1 cellular context compared by ENCODE assay signal in the genomic region with DNA sequence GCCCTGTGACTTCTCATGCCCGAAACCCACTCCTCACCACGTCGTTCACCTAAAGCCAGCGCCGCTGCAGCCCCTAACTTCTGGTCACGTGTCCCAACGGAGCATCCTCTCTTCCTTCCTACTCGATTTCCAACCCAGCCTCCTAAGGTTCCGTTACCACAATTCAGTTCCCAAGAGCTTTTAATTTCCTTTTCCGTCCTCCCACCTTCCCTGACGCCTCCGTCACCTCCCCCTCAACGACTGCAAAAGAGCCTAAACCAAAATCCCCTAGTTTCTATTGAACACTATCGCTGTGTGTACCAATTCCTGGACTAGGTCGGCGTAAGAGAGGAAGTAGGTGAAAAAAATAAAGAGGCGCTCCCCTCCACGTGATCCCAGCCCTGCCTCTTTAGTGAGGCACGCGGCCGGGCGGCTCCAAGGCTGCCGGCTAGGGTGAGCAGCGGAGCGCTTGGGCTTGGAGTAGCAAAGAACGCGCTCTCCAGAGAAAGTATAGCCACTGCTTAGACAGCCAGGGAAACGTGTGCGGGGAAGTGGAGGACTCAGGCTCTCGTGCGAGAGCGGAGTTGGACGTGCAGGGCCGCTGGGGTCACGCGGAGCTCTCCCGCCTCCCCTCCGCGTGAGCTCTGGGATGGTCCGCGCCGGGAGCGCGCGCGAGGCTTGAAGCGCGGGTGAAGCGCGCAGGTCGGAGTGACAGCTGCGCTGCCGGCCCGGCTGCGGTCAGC.
TF ChIP-seq lines count a peak whose summit lies in the region.

CENPP (plus strand) TSS at position 685 of the 722 bp plus-strand sequence.
NOL8 (minus strand) TSS at position 82 of the 722 bp plus-strand sequence. CDS start 1,189 bp downstream, outside the sequence.

TF ChIP-seq in HCT116, 20 proteins besides CTCF, POLR2A, EP300 and RAD21 (continued from another document):
- TF ChIP-seq ZBTB33 (IDR thresholded peaks at IDR 0.05; ENCODE audit: extremely low read depth, insufficient replicate concordance, low read length): peak; percentile 47
- TF ChIP-seq YY1 (IDR thresholded peaks at IDR 0.05; ENCODE audit: extremely low read depth, insufficient replicate concordance, low read depth, low read length): peak; percentile 59
- TF ChIP-seq REST (IDR thresholded peaks at IDR 0.05; ENCODE audit: low read depth): no peak
- no peak for TF ChIP-seq ZFX (IDR thresholded peaks at IDR 0.05)
- TF ChIP-seq ZNF274 (IDR thresholded peaks at IDR 0.05; ENCODE audit: low read depth, low read length): no peak
- TF ChIP-seq POLR2AphosphoS5 (IDR thresholded peaks at IDR 0.05; ENCODE audit: low read depth, low read length): peak; percentile 93
